ENCODE assay signal across 9 cellular contexts in the genomic region with DNA sequence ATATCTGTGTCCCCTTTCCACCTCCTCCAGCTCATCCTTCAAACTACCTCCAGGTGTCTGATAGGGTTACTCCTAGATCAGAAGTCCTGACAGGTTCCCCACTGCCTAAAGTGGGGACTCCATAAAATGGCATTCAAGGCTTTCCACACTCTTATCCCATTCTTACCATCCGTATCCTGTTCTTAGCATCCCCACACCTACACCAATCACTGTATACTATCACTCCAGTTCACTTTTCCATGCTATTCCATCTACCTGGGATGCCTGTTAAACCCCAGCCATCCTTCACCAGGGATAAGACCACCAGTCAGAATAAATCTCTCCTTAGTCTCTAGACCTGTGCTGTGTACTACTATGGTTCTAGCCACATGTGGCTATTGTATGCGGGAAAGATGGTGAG. TPM values are rescaled to one million over a fixed set of nuclear protein-coding genes. Genes with fewer than 3 reads are reported as not detected.
A peak's percentile ranks its signal among the peaks of the same experiment; 100 is the strongest.
DNase-seq lines count a peak whose midpoint lies in the region; ATAC-seq and TF ChIP-seq lines count a peak whose summit lies in the region.
"Had no signal": no experiment of that assay in that cellular context is flagged by ENCODE, and none has a peak within 500 bp of the region (broad histone marks: within the 10 kb centered on the region; RNA-seq: fewer than 3 reads in every experiment).

No MANE protein-coding gene starts in this region.

- BruUV-seq in PC-3 (replicated peaks; lab: Mats Ljungman, UMichigan): TSS peak; percentile 54

- CTCF ChIA-PET in PC-3 (lab: Charles Lee): interaction anchor here (0.6 to 2.0 kb wide), 14 partner anchors 19 to 601 kb away, joined by 3 to 26 read pairs (median 5); a partner anchor contains a TSS

- H3K36me3 ChIP-seq in PC-3 (ENCODE audit: low read depth, low read length) (peaks cover 12% of the 10 kb centered on the region; the same call in 1 of the 2 replicates), body of pancreas (replicated peaks in 1 of 2; ENCODE audit: insufficient read depth in 1 of 2, low read depth in 2 of 2) (peaks cover 0 to 9% of the 10 kb centered on the region in 2 donors), lung (ENCODE audit: control insufficient read depth in 2 of 2, insufficient read depth in 2 of 2, low read length in 2 of 2) (peaks cover 5 to 7% of the 10 kb centered on the region in 2 donors)

- H3K4me3 ChIP-seq in PC-3 (ENCODE audit: low read length) (no peak overlapping the region), body of pancreas (no peak overlapping the region), lung (no peak overlapping the region)
- H3K4me3 ChIP-seq: MG63 had no signal

- H3K4me2 ChIP-seq in PC-3 (ENCODE audit: low read length): peak overlapping the region; percentile 25

- WGBS in body of pancreas, 2 donors: 91 to 100% methylated on average over 2 of the region's 2 CpGs
- 97 to 100% methylated on average over 2 of the region's 2 CpGs for WGBS in lung, 2 donors

- H3F3A ChIP-seq in PC-3 (ENCODE audit: low read length, unreplicated experiment): no peaks in the 10 kb centered on the region

- peak overlapping the region; percentile 79 for H3K27ac ChIP-seq in PC-3 (ENCODE audit: low read length)
- peak overlapping the region; percentile 40 to 75 (median 70) for H3K27ac ChIP-seq in body of pancreas
- peak overlapping the region; percentile 2 to 87 for H3K27ac ChIP-seq in lung (ENCODE audit: low read depth in 1 of 2, low read length in 1 of 2)
- H3K27ac ChIP-seq in substantia nigra (ENCODE audit: low read depth, low read length, poor library complexity, severe bottlenecking): peak overlapping the region; percentile 37

- H3K9me2 ChIP-seq in PC-3 (replicated peaks; ENCODE audit: low read length): no peaks in the 10 kb centered on the region

- no peak overlapping the region for H2AFZ ChIP-seq in PC-3 (ENCODE audit: low read length)

- TF ChIP-seq POLR2A in body of pancreas (IDR thresholded peaks at IDR 0.05): no peak

- H3K79me2 ChIP-seq in PC-3 (ENCODE audit: low read length): no peaks in the 10 kb centered on the region

- POLR2A ChIA-PET in PC-3 (lab: Charles Lee; ENCODE audit: unreplicated experiment): interaction anchor here (0.5 to 1.0 kb wide), 5 partner anchors 251 to 601 kb away, joined by 3 to 8 read pairs (median 4); no protein-coding TSS in a partner anchor

- TF ChIP-seq CTCF in PC-3 (conservative IDR thresholded peaks at IDR 0.05; ENCODE audit: low read depth, low read length) (no peak), body of pancreas (IDR thresholded peaks at IDR 0.05) (no peak), lung (IDR thresholded peaks at IDR 0.05; ENCODE audit: control extremely low read depth, extremely low read depth) (no peak)

- DNase-seq in PC-3 (no peak), body of pancreas (no peak), lung (ENCODE audit: low spot score) (no peak), substantia nigra (lab: John Stamatoyannopoulos, UW) (no peak), putamen (ENCODE audit: low spot score) (no peak)
- DNase-seq: cortex of kidney had no signal

- ATAC-seq in PC-3: peak; percentile 13
- ATAC-seq in body of pancreas: no peak
- ATAC-seq in lung (ENCODE audit: insufficient read depth, low FRiP score): no peak
- ATAC-seq in GM19467 (IDR thresholded peaks at IDR 0.05; ENCODE audit: unreplicated experiment): no peak
- no peak for ATAC-seq in GM18511 (IDR thresholded peaks at IDR 0.05; ENCODE audit: unreplicated experiment)

- H3K27me3 ChIP-seq in PC-3 (ENCODE audit: low read length) (no peaks in the 10 kb centered on the region), body of pancreas (no peaks in the 10 kb centered on the region), lung (ENCODE audit: control insufficient read depth, insufficient read depth) (no peaks in the 10 kb centered on the region)
- H3K27me3 ChIP-seq: MG63 had no signal

- peaks cover 28% of the 10 kb centered on the region for H3K4me1 ChIP-seq in PC-3 (ENCODE audit: insufficient read depth, low read length)
- peaks cover 32% of the 10 kb centered on the region for H3K4me1 ChIP-seq in body of pancreas
- peaks cover 0 to 7% of the 10 kb centered on the region in 2 donors for H3K4me1 ChIP-seq in lung (ENCODE audit: control insufficient read depth in 2 of 2, insufficient read depth in 2 of 2, low read length in 2 of 2)

- no peaks in the 10 kb centered on the region for H4K20me1 ChIP-seq in PC-3 (ENCODE audit: low read length)

- no peaks in the 10 kb centered on the region for H3K9me3 ChIP-seq in PC-3 (ENCODE audit: low read length)
- H3K9me3 ChIP-seq in body of pancreas: no peaks in the 10 kb centered on the region
- peaks cover 0 to 2% of the 10 kb centered on the region in 2 donors for H3K9me3 ChIP-seq in lung (ENCODE audit: control insufficient read depth in 2 of 2, insufficient read depth in 1 of 2, low read length in 1 of 2)
- H3K9me3 ChIP-seq: MG63 had no signal

- intact Hi-C loops in PC-3 (cut with micrococcal nuclease): loop anchor here (1.0 to 5.0 kb wide), 5 partner anchors 139 to 602 kb away; a partner anchor contains a TSS
- intact Hi-C loops in body of pancreas (cut with DNase I): loop anchor here (10.0 kb wide), 1 partner anchor 539 kb away; no protein-coding TSS in a partner anchor

- H3K9ac ChIP-seq in PC-3 (ENCODE audit: low read length): peak overlapping the region; percentile 12; the same call in 1 of the 2 replicates

RNA-seq across cellular contexts. Expression of a gene that starts 19.1 kb away (rescaled TPM):
- total RNA-seq in PC-3 (2014; rRNA removed) (171 and 178 TPM in 2 replicates), body of pancreas (10 to 100 TPM; 77.1 to 97.5 TPM), lung (100 to 1,000 TPM in 1 of 2 donors, 10 to 100 TPM in 1; 83.7 to 209 TPM)
- polyA plus RNA-seq in lung: 100 to 1,000 TPM; 177 to 200 TPM
